ENCODE assay signal across 1 cellular context in genomic region chr10:103053659-103054581, GRCh38.
TF ChIP-seq lines count a peak whose summit lies in the region.

No MANE protein-coding gene starts in this region.

TF ChIP-seq in K562, 482 proteins besides CTCF, POLR2A, EP300 and RAD21 (continued from another document):
- no peak for TF ChIP-seq ZBTB40 (IDR thresholded peaks at IDR 0.05)
- TF ChIP-seq ZBTB40 (CRISPR knock-in tag; IDR thresholded peaks at IDR 0.05): no peak
- TF ChIP-seq NRF1 (conservative IDR thresholded peaks at IDR 0.05 in 1 of 2, IDR thresholded peaks at IDR 0.05 in 1 of 2): 0 out of 4 replicates have a peak, but pooled peaks of 1 of the 2 experiments have one; percentile 14
- TF ChIP-seq RFX1 (IDR thresholded peaks at IDR 0.05): peak; percentile 79
- TF ChIP-seq ARID2 (IDR thresholded peaks at IDR 0.05): no peak
- TF ChIP-seq ZNF316 (IDR thresholded peaks at IDR 0.05): peak; percentile 43; the same call in 1 of the 2 replicates
- TF ChIP-seq ZNF551 (CRISPR knock-in tag; IDR thresholded peaks at IDR 0.05): no peak
- TF ChIP-seq NR2C1 (IDR thresholded peaks at IDR 0.05): no peak
- no peak for TF ChIP-seq NR2C1 (tag; IDR thresholded peaks at IDR 0.05)
- TF ChIP-seq ZNF740 (CRISPR knock-in tag; IDR thresholded peaks at IDR 0.05): no peak
- TF ChIP-seq ZNF740 (tag; IDR thresholded peaks at IDR 0.05): no peak
- TF ChIP-seq CAMTA2 (CRISPR knock-in tag; conservative IDR thresholded peaks at IDR 0.05): no peak
- no peak for TF ChIP-seq NR2C2 (CRISPR knock-in tag; IDR thresholded peaks at IDR 0.05)
- no peak for TF ChIP-seq NR2C2 (tag; IDR thresholded peaks at IDR 0.05)
- peak; percentile 51 for TF ChIP-seq GATA2 (CRISPR knock-in tag; IDR thresholded peaks at IDR 0.05)
- no peak for TF ChIP-seq ZNF57 (CRISPR knock-in tag; IDR thresholded peaks at IDR 0.05)
- TF ChIP-seq ETV1 (tag; conservative IDR thresholded peaks at IDR 0.05; ENCODE audit: low read depth): no peak
- TF ChIP-seq PRPF4 (IDR thresholded peaks at IDR 0.05; ENCODE audit: insufficient read depth, low read depth, low read length, poor library complexity, severe bottlenecking): no peak
- TF ChIP-seq TFAP4 (CRISPR knock-in tag; IDR thresholded peaks at IDR 0.05; ENCODE audit: borderline replicate concordance): peak; percentile 16; the same call in 1 of the 2 replicates
- peak; percentile 39 for TF ChIP-seq ESRRA (IDR thresholded peaks at IDR 0.05; ENCODE audit: borderline replicate concordance, low read depth)
- TF ChIP-seq MAFK (IDR thresholded peaks at IDR 0.05; ENCODE audit: low read length): no peak
- peak; percentile 41; the same call in 1 of the 2 replicates for TF ChIP-seq CEBPB (tag; IDR thresholded peaks at IDR 0.05)
